ENCODE assay signal across 20 cellular contexts in genomic region chr1:184020855-184021254, GRCh38. TPM values are rescaled to one million over a fixed set of nuclear protein-coding genes. Genes with fewer than 3 reads are reported as not detected.
"Had no signal": no experiment of that assay in that cellular context is flagged by ENCODE, and none has a peak within 500 bp of the region (broad histone marks: within the 10 kb centered on the region; RNA-seq: fewer than 3 reads in every experiment).

No MANE protein-coding gene starts in this region.

- H3K36me3 ChIP-seq: left lung, neutrophil had no signal

- H3K9me3 Mint-ChIP-seq: activated naive CD4-positive, alpha-beta T cell treated with anti-CD3 and anti-CD28 coated beads, Interleukin-2, amount 50 U/mL, for 24 hours; activated T-cell treated with anti-CD3 and anti-CD28 coated beads, Interleukin-2, amount 50 U/mL, for 72 hours; endodermal cell; naive thymus-derived CD4-positive, alpha-beta T cell; T-helper 1 cell treated with Interleukin-12 subunit alpha and Interleukin-12 subunit beta and Interleukin-4 antibody, amounts not matched to agents 30 μg/mL and 1 μg/mL, for 36 hours; type B pancreatic cell had no signal

- H2AFZ ChIP-seq: parathyroid adenoma had no signal

- H3K27ac ChIP-seq: epithelial cell of prostate, foreskin keratinocyte, left lung, neutrophil, parathyroid adenoma had no signal

- H3K36me3 Mint-ChIP-seq: activated naive CD4-positive, alpha-beta T cell treated with anti-CD3 and anti-CD28 coated beads, Interleukin-2, amount 50 U/mL, for 24 hours; naive thymus-derived CD4-positive, alpha-beta T cell; type B pancreatic cell had no signal

- H3K9me3 ChIP-seq: left lung, mucosa of descending colon, neutrophil had no signal

- H3K4me3 Mint-ChIP-seq: activated naive CD4-positive, alpha-beta T cell treated with anti-CD3 and anti-CD28 coated beads, Interleukin-2, amount 50 U/mL, for 24 hours; activated T-cell treated with anti-CD3 and anti-CD28 coated beads, Interleukin-2, amount 50 U/mL, for 72 hours; endodermal cell; naive thymus-derived CD4-positive, alpha-beta T cell; T-helper 1 cell treated with Interleukin-12 subunit alpha and Interleukin-12 subunit beta and Interleukin-4 antibody, amounts not matched to agents 30 μg/mL and 1 μg/mL, for 36 hours had no signal

- H3K4me1 Mint-ChIP-seq: activated naive CD4-positive, alpha-beta T cell treated with anti-CD3 and anti-CD28 coated beads, Interleukin-2, amount 50 U/mL, for 24 hours; naive thymus-derived CD4-positive, alpha-beta T cell had no signal

- H3K27me3 ChIP-seq: left lung, neutrophil had no signal

- DNase-seq: activated CD8-positive, alpha-beta memory T cell treated with anti-CD3 and anti-CD28 coated beads for 24 hours; activated CD8-positive, alpha-beta memory T cell treated with anti-CD3 and anti-CD28 coated beads, Interleukin-2, amount 50 U/mL, for 48 hours; activated effector memory CD4-positive, alpha-beta T cell treated with anti-CD3 and anti-CD28 coated beads, Interleukin-2, amount 50 U/mL, for 16 hours; activated T-cell treated with anti-CD3 and anti-CD28 coated beads, Interleukin-2, amount 50 U/mL, for 72 hours; endodermal cell; foreskin keratinocyte; glutamatergic neuron; left lung; mucosa of descending colon; naive thymus-derived CD4-positive, alpha-beta T cell; stimulated activated naive CD8-positive, alpha-beta T cell treated with anti-CD3 and anti-CD28 coated beads, Interleukin-15, Interleukin-2, amounts not matched to agents 100 U/mL and 50 U/mL, for 24 hours had no signal

- H3K4me3 ChIP-seq: left lung, mucosa of descending colon had no signal

- H3K27me3 Mint-ChIP-seq: activated naive CD4-positive, alpha-beta T cell treated with anti-CD3 and anti-CD28 coated beads, Interleukin-2, amount 50 U/mL, for 24 hours; type B pancreatic cell had no signal

- H3K9ac ChIP-seq: parathyroid adenoma had no signal

- ATAC-seq: activated CD4-positive, CD25-positive, alpha-beta regulatory T cell treated with anti-CD3 and anti-CD28 coated beads, Interleukin-2, amount 50 U/mL, for 24 hours; activated T-cell treated with anti-CD3 and anti-CD28 coated beads, Interleukin-2, amount 50 U/mL, for 72 hours; foreskin keratinocyte; left lung; mucosa of descending colon; naive thymus-derived CD4-positive, alpha-beta T cell; stimulated activated naive CD8-positive, alpha-beta T cell treated with anti-CD3 and anti-CD28 coated beads, Interleukin-15, Interleukin-2, amounts not matched to agents 100 U/mL and 50 U/mL, for 24 hours had no signal

- H3K27ac Mint-ChIP-seq: activated naive CD4-positive, alpha-beta T cell treated with anti-CD3 and anti-CD28 coated beads, Interleukin-2, amount 50 U/mL, for 24 hours; activated T-cell treated with anti-CD3 and anti-CD28 coated beads, Interleukin-2, amount 50 U/mL, for 72 hours; endodermal cell; naive thymus-derived CD4-positive, alpha-beta T cell; T-helper 1 cell treated with Interleukin-12 subunit alpha and Interleukin-12 subunit beta and Interleukin-4 antibody, amounts not matched to agents 30 μg/mL and 1 μg/mL, for 36 hours had no signal

RNA-seq across cellular contexts. Expression of gene COLGALT2, which starts 16.7 kb away (rescaled TPM):
- total RNA-seq: bronchial epithelial cell had no signal
- polyA plus RNA-seq: keratinocyte had no signal
